10 cellular contexts compared by ENCODE assay signal in genomic region chr1:154998201-154998780, GRCh38. TPM values are rescaled to one million over a fixed set of nuclear protein-coding genes. Genes with fewer than 3 reads are reported as not detected.
DNase-seq lines count a peak whose midpoint lies in the region; ATAC-seq and TF ChIP-seq lines count a peak whose summit lies in the region.
"Had no signal": no experiment of that assay in that cellular context is flagged by ENCODE, and none has a peak within 500 bp of the region (broad histone marks: within the 10 kb centered on the region; RNA-seq: fewer than 3 reads in every experiment).

No MANE protein-coding gene starts in this region.

- 91% methylated on average over 16 of the region's 16 CpGs for WGBS in SK-N-SH (ENCODE audit: low lambda C conversion rate)

- H2AFZ ChIP-seq in SK-N-SH (ENCODE audit: low read depth): no peak overlapping the region
- H2AFZ ChIP-seq: PC-9 had no signal

- H3K27ac ChIP-seq in SK-N-SH (ENCODE audit: low read depth in 2 of 2, low read length in 1 of 2): no peak overlapping the region
- H3K27ac ChIP-seq: PC-9 had no signal

- H3K27me3 ChIP-seq in SK-N-SH (ENCODE audit: insufficient read depth): no peaks in the 10 kb centered on the region

- no peaks in the 10 kb centered on the region for H4K20me1 ChIP-seq in SK-N-SH (ENCODE audit: insufficient read depth)

- no peaks in the 10 kb centered on the region for H3K9me3 ChIP-seq in SK-N-SH

- peaks cover 10% of the 10 kb centered on the region for H3K79me2 ChIP-seq in SK-N-SH (ENCODE audit: insufficient read depth)

- TF ChIP-seq RAD21 in SK-N-SH (IDR thresholded peaks at IDR 0.05; ENCODE audit: low read length): no peak

- no peak overlapping the region for H3K4me2 ChIP-seq in SK-N-SH
- H3K4me2 ChIP-seq: PC-9 had no signal

- CTCF ChIA-PET in SK-N-SH (lab: Yijun Ruan, JAX): interaction anchor here (0.6 to 14.0 kb wide), 29 partner anchors 8 to 517 kb away, joined by 3 to 640 read pairs (median 6); partner anchors contain the start of genes ADAM15, CKS1B, CLK2 and EFNA3

- ATAC-seq in SK-N-SH treated with all-trans-retinoic acid at 6 μM for 48 hours: no peak
- no peak for ATAC-seq in HG03045 (IDR thresholded peaks at IDR 0.05; ENCODE audit: unreplicated experiment)

- TF ChIP-seq CTCF in SK-N-SH (IDR thresholded peaks at IDR 0.05) (peak; percentile 18), LNCaP clone FGC (IDR thresholded peaks at IDR 0.05; ENCODE audit: control insufficient read depth, extremely low read depth, insufficient read depth) (peak; percentile 27), astrocyte of the cerebellum (IDR thresholded peaks at IDR 0.05; ENCODE audit: low read depth, low read length, missing control alignments) (peak; percentile 2)

- TF ChIP-seq EP300 in SK-N-SH (IDR thresholded peaks at IDR 0.05; ENCODE audit: borderline replicate concordance in 1 of 2, low read depth in 1 of 2, low read length in 1 of 2): no peak

- POLR2A ChIA-PET in SK-N-SH (lab: Yijun Ruan, JAX): interaction anchor here (1.1 to 3.0 kb wide), 4 partner anchors 15 to 43 kb away, joined by 3 to 18 read pairs (median 11); partner anchors contain the start of genes FLAD1, PBXIP1, PYGO2 and SHC1

- peaks cover 23% of the 10 kb centered on the region for H3F3A ChIP-seq in SK-N-SH (replicated peaks; ENCODE audit: insufficient read depth)

- in situ Hi-C loops in astrocyte of the cerebellum (cut with HindIII; ENCODE audit: low sequenced_read_pairs): no loop called here

- no peak overlapping the region for H3K9ac ChIP-seq in SK-N-SH

- peaks cover 13 to 23% of the 10 kb centered on the region in 2 experiments for H3K4me1 ChIP-seq in SK-N-SH (ENCODE audit: control insufficient read depth in 1 of 2, insufficient read depth in 2 of 2, low read depth in 1 of 2, low read length in 1 of 2)

- DNase-seq in SK-N-SH (no peak), LNCaP clone FGC (ENCODE audit: low read depth) (no peak), astrocyte of the cerebellum (ENCODE audit: low read depth) (no peak), posterior vena cava (ENCODE audit: low spot score) (peak; percentile 52), OCI-M2 (lab: John Stamatoyannopoulos, UW; ENCODE audit: unreplicated experiment) (no peak), DMS 273 (lab: John Stamatoyannopoulos, UW; ENCODE audit: unreplicated experiment) (no peak)
- DNase-seq: PC-9 had no signal

- no peaks in the 10 kb centered on the region for H3K9me2 ChIP-seq in SK-N-SH

- H3K36me3 ChIP-seq in SK-N-SH (replicated peaks in 1 of 2; ENCODE audit: control insufficient read depth in 1 of 2, insufficient read depth in 2 of 2, low read length in 1 of 2): no peaks in the 10 kb centered on the region

- intact Hi-C loops in posterior vena cava (cut with DNase I): no loop called here

- H3K4me3 ChIP-seq in SK-N-SH (ENCODE audit: low read depth in 2 of 2, low read length in 1 of 2): no peak overlapping the region
- H3K4me3 ChIP-seq in LNCaP clone FGC (ENCODE audit: low read depth, low read length): no peak overlapping the region
- H3K4me3 ChIP-seq in astrocyte of the cerebellum (ENCODE audit: low read depth, low read length): no peak overlapping the region
- H3K4me3 ChIP-seq: PC-9 had no signal

TF ChIP-seq in SK-N-SH, 30 proteins besides CTCF, POLR2A, EP300 and RAD21 (continues in another document):
- TF ChIP-seq MEF2A (IDR thresholded peaks at IDR 0.05; ENCODE audit: borderline replicate concordance, low read depth): no peak
- no peak for TF ChIP-seq FOXJ3 (CRISPR knock-in tag; IDR thresholded peaks at IDR 0.05)
- no peak for TF ChIP-seq YY1 (IDR thresholded peaks at IDR 0.05; ENCODE audit: low read depth)
- no peak for TF ChIP-seq USF2 (IDR thresholded peaks at IDR 0.05; ENCODE audit: borderline replicate concordance, low read depth, low read length)
- TF ChIP-seq POLR2AphosphoS5 (IDR thresholded peaks at IDR 0.05; ENCODE audit: low read depth, low read length): no peak
- TF ChIP-seq RXRA (IDR thresholded peaks at IDR 0.05; ENCODE audit: borderline replicate concordance, low read depth): no peak
- TF ChIP-seq FOXM1 (IDR thresholded peaks at IDR 0.05; ENCODE audit: low read depth): no peak
- TF ChIP-seq PBX3 (IDR thresholded peaks at IDR 0.05): no peak
- no peak for TF ChIP-seq JUND (IDR thresholded peaks at IDR 0.05)

TF ChIP-seq in SK-N-SH treated with all-trans-retinoic acid at 6 μM for 48 hours, 23 proteins besides CTCF, POLR2A, EP300 and RAD21 (continues in another document):
- TF ChIP-seq RARB (CRISPR knock-in tag; IDR thresholded peaks at IDR 0.05): no peak
- no peak for TF ChIP-seq ZNF8 (CRISPR knock-in tag; IDR thresholded peaks at IDR 0.05)
- no peak for TF ChIP-seq GLIS3 (CRISPR knock-in tag; IDR thresholded peaks at IDR 0.05)
- TF ChIP-seq CREB5 (CRISPR knock-in tag; IDR thresholded peaks at IDR 0.05; ENCODE audit: low read depth): no peak
- no peak for TF ChIP-seq PATZ1 (CRISPR knock-in tag; IDR thresholded peaks at IDR 0.05; ENCODE audit: borderline replicate concordance)
- TF ChIP-seq TSHZ2 (CRISPR knock-in tag; IDR thresholded peaks at IDR 0.05): no peak
- TF ChIP-seq TOX (CRISPR knock-in tag; IDR thresholded peaks at IDR 0.05; ENCODE audit: borderline replicate concordance): no peak
- TF ChIP-seq ZNF70 (CRISPR knock-in tag; IDR thresholded peaks at IDR 0.05): no peak
- TF ChIP-seq PPARA (CRISPR knock-in tag; IDR thresholded peaks at IDR 0.05; ENCODE audit: borderline replicate concordance): no peak

RNA-seq across cellular contexts. Expression of gene ZBTB7B, which starts 4.3 kb away (rescaled TPM):
- 15.7 and 22.1 TPM in 2 replicates for polyA plus RNA-seq in SK-N-SH (2012; rRNA removed)
- polyA plus RNA-seq in SK-N-SH (2012; cell fraction: cytosol; rRNA removed): 5.6 and 9.5 TPM in 2 replicates
- 51.6 and 52.3 TPM in 2 replicates for polyA plus RNA-seq in SK-N-SH (2012; cell fraction: nucleus; rRNA removed)
- total RNA-seq in posterior vena cava: 10 to 100 TPM; 50.5 to 72.8 TPM

RNA-seq across cellular contexts. Expression of gene LENEP, which starts 4.9 kb away (rescaled TPM):
- polyA plus RNA-seq in SK-N-SH (2012; rRNA removed): 0.26 TPM in 1 of 2 replicates, not detected in the other
- not detected in 2 replicates for polyA plus RNA-seq in SK-N-SH (2012; cell fraction: cytosol; rRNA removed)
- polyA plus RNA-seq in SK-N-SH (2012; cell fraction: nucleus; rRNA removed): 0.13 and 0.40 TPM in 2 replicates
- not detected for total RNA-seq in posterior vena cava
- total RNA-seq: mucosa of gallbladder had no signal

RNA-seq across cellular contexts. Expression of gene FLAD1, which starts 15.1 kb away (rescaled TPM):
- polyA plus RNA-seq in SK-N-SH (2012; rRNA removed): 50.8 and 56.2 TPM in 2 replicates
- 21.8 and 32.1 TPM in 2 replicates for polyA plus RNA-seq in SK-N-SH (2012; cell fraction: cytosol; rRNA removed)
- polyA plus RNA-seq in SK-N-SH (2012; cell fraction: nucleus; rRNA removed): 130 and 147 TPM in 2 replicates
- total RNA-seq in posterior vena cava: 10 to 100 TPM; 18.3 to 21.6 TPM

RNA-seq across cellular contexts. Expression of gene CKS1B, which starts 23.8 kb away (rescaled TPM):
- 256 and 308 TPM in 2 replicates for polyA plus RNA-seq in SK-N-SH (2012; rRNA removed)
- 286 and 340 TPM in 2 replicates for polyA plus RNA-seq in SK-N-SH (2012; cell fraction: cytosol; rRNA removed)
- 86.1 and 118 TPM in 2 replicates for polyA plus RNA-seq in SK-N-SH (2012; cell fraction: nucleus; rRNA removed)
- 10 to 100 TPM; 22.5 to 23.4 TPM for total RNA-seq in posterior vena cava

RNA-seq across cellular contexts. Expression of gene SHC1, which starts 27.7 kb away (rescaled TPM):
- polyA plus RNA-seq in SK-N-SH (2012; rRNA removed): 338 and 395 TPM in 2 replicates
- polyA plus RNA-seq in SK-N-SH (2012; cell fraction: cytosol; rRNA removed): 199 and 274 TPM in 2 replicates
- polyA plus RNA-seq in SK-N-SH (2012; cell fraction: nucleus; rRNA removed): 1,066 and 1,388 TPM in 2 replicates
- 100 to 1,000 TPM; 135 to 149 TPM for total RNA-seq in posterior vena cava
